In genomic region chr16:46868891-46869290, GRCh38 we compare ENCODE assay signal across 1 cellular context.
TF ChIP-seq lines count a peak whose summit lies in the region.
"Not testable (repeated sequence)": the region's sequence is repeated elsewhere in the genome, so short reads cannot be mapped to it uniquely, and the experiment has no call there.

No MANE protein-coding gene starts in this region.

TF ChIP-seq in HepG2, 621 proteins besides CTCF, POLR2A, EP300 and RAD21 (continued from another document and continues in another):
- TF ChIP-seq ZNF609 (CRISPR knock-in tag; IDR thresholded peaks at IDR 0.05; ENCODE audit: borderline replicate concordance): peak; percentile 56; the same call in 1 of the 2 replicates
- TF ChIP-seq ZNF703 (CRISPR knock-in tag; IDR thresholded peaks at IDR 0.05; ENCODE audit: borderline replicate concordance): 0 out of 2 replicates have a peak, but pooled peaks have one; percentile 66
- TF ChIP-seq MEIS2 (CRISPR knock-in tag; IDR thresholded peaks at IDR 0.05): peak; percentile 35; the same call in 1 of the 2 replicates
- 0 out of 2 replicates have a peak, but pooled peaks have one; percentile 18 for TF ChIP-seq PATZ1 (CRISPR knock-in tag; IDR thresholded peaks at IDR 0.05)
- peak; percentile 57; the same call in 1 of the 2 replicates for TF ChIP-seq TARDBP (CRISPR knock-in tag; IDR thresholded peaks at IDR 0.05)
- TF ChIP-seq DRAP1 (CRISPR knock-in tag; IDR thresholded peaks at IDR 0.05): peak; percentile 36; the same call in 1 of the 2 replicates
- 0 out of 2 replicates have a peak, but pooled peaks have one; percentile 16 for TF ChIP-seq THRA (CRISPR knock-in tag; IDR thresholded peaks at IDR 0.05; ENCODE audit: borderline replicate concordance)
- peak; percentile 69; the same call in 1 of the 2 replicates for TF ChIP-seq ZSCAN9 (CRISPR knock-in tag; IDR thresholded peaks at IDR 0.05; ENCODE audit: borderline replicate concordance)
- TF ChIP-seq ZNF644 (CRISPR knock-in tag; IDR thresholded peaks at IDR 0.05; ENCODE audit: low read depth): peak; percentile 90
- 0 out of 2 replicates have a peak, but pooled peaks have one; percentile 28 for TF ChIP-seq IKZF5 (CRISPR knock-in tag; IDR thresholded peaks at IDR 0.05)
- 0 out of 2 replicates have a peak, but pooled peaks have one; percentile 13 for TF ChIP-seq GMEB1 (CRISPR knock-in tag; IDR thresholded peaks at IDR 0.05; ENCODE audit: borderline replicate concordance)
- peak; percentile 73 for TF ChIP-seq FOSL2 (CRISPR knock-in tag; IDR thresholded peaks at IDR 0.05)
- peak; percentile 57; the same call in 1 of the 2 replicates for TF ChIP-seq ISL2 (CRISPR knock-in tag; IDR thresholded peaks at IDR 0.05)
- TF ChIP-seq SAP130 (CRISPR knock-in tag; IDR thresholded peaks at IDR 0.05; ENCODE audit: low read depth): peak; percentile 66
- TF ChIP-seq ZNF564 (CRISPR knock-in tag; IDR thresholded peaks at IDR 0.05): 0 out of 2 replicates have a peak, but pooled peaks have one; percentile 9
- peak; percentile 61 for TF ChIP-seq NR2F6 (IDR thresholded peaks at IDR 0.05)
- peak; percentile 78 for TF ChIP-seq NR2F6 (CRISPR knock-in tag; IDR thresholded peaks at IDR 0.05)
- peak; percentile 75 for TF ChIP-seq NFKBIZ (CRISPR knock-in tag; IDR thresholded peaks at IDR 0.05)
- TF ChIP-seq ZNF331 (CRISPR knock-in tag; IDR thresholded peaks at IDR 0.05): 0 out of 2 replicates have a peak, but pooled peaks have one; percentile 51
- TF ChIP-seq KDM6A (CRISPR knock-in tag; IDR thresholded peaks at IDR 0.05; ENCODE audit: low read depth): peak; percentile 54; the same call in 1 of the 2 replicates
- TF ChIP-seq ZNF33A (CRISPR knock-in tag; IDR thresholded peaks at IDR 0.05; ENCODE audit: borderline replicate concordance): 0 out of 2 replicates have a peak, but pooled peaks have one; percentile 48
- peak; percentile 61; the same call in 1 of the 2 replicates for TF ChIP-seq PHF21A (CRISPR knock-in tag; IDR thresholded peaks at IDR 0.05)
- peak; percentile 83 for TF ChIP-seq GATAD2A (CRISPR knock-in tag; IDR thresholded peaks at IDR 0.05)
- peak; percentile 70; the same call in 1 of the 2 replicates for TF ChIP-seq ZNF746 (CRISPR knock-in tag; IDR thresholded peaks at IDR 0.05)
- TF ChIP-seq ZNF574 (CRISPR knock-in tag; IDR thresholded peaks at IDR 0.05): 0 out of 2 replicates have a peak, but pooled peaks have one; percentile 33
- 0 out of 2 replicates have a peak, but pooled peaks have one; percentile 33 for TF ChIP-seq TSC22D2 (CRISPR knock-in tag; IDR thresholded peaks at IDR 0.05; ENCODE audit: borderline replicate concordance)
- peak; percentile 65 for TF ChIP-seq THAP11 (CRISPR knock-in tag; IDR thresholded peaks at IDR 0.05)
- peak; percentile 69 for TF ChIP-seq KDM1A (CRISPR knock-in tag; IDR thresholded peaks at IDR 0.05)
- peak; percentile 75; the same call in 1 of the 2 replicates for TF ChIP-seq HOMEZ (CRISPR knock-in tag; IDR thresholded peaks at IDR 0.05; ENCODE audit: low read depth)
- peak; percentile 87; the same call in 1 of the 2 replicates for TF ChIP-seq RXRA (CRISPR knock-in tag; IDR thresholded peaks at IDR 0.05)
- TF ChIP-seq RERE (CRISPR knock-in tag; IDR thresholded peaks at IDR 0.05; ENCODE audit: low read depth): 0 out of 2 replicates have a peak, but pooled peaks have one; percentile 25
- not testable (repeated sequence) for TF ChIP-seq FOXP1 (IDR thresholded peaks at IDR 0.05)
- TF ChIP-seq FOXP1 (CRISPR knock-in tag; IDR thresholded peaks at IDR 0.05): peak; percentile 63; the same call in 1 of the 2 replicates
